Comparison of ENCODE assay signal across 9 cellular contexts in genomic region chr13:32639502-32640105, GRCh38. TPM values are rescaled to one million over a fixed set of nuclear protein-coding genes. Genes with fewer than 3 reads are reported as not detected.
DNase-seq lines count a peak whose midpoint lies in the region; ATAC-seq and FAIRE-seq lines count a peak whose summit lies in the region.
"Had no signal": no experiment of that assay in that cellular context is flagged by ENCODE, and none has a peak within 500 bp of the region (broad histone marks: within the 10 kb centered on the region; RNA-seq: fewer than 3 reads in every experiment).

No MANE protein-coding gene starts in this region.

- H3K4me3 ChIP-seq in CD4-positive, CD25-positive, alpha-beta regulatory T cell (ENCODE audit: low read depth, low read length): no peak overlapping the region
- H3K4me3 ChIP-seq in MG63: no peak overlapping the region

- no peak overlapping the region for H3K4me3 Mint-ChIP-seq in CD4-positive, CD25-positive, alpha-beta regulatory T cell
- H3K4me3 Mint-ChIP-seq in central memory CD8-positive, alpha-beta T cell: no peak overlapping the region
- H3K4me3 Mint-ChIP-seq: IgD-negative memory B cell had no signal

- H3K27me3 Mint-ChIP-seq in CD4-positive, CD25-positive, alpha-beta regulatory T cell: no peaks in the 10 kb centered on the region
- no peaks in the 10 kb centered on the region for H3K27me3 Mint-ChIP-seq in central memory CD8-positive, alpha-beta T cell
- H3K27me3 Mint-ChIP-seq: IgD-negative memory B cell had no signal

- H3K36me3 ChIP-seq in CD4-positive, CD25-positive, alpha-beta regulatory T cell (ENCODE audit: control insufficient read depth, insufficient read depth, low read length): no peaks in the 10 kb centered on the region
- H3K36me3 ChIP-seq in MG63: no peaks in the 10 kb centered on the region

- no peak overlapping the region for H3K27ac ChIP-seq in CD4-positive, CD25-positive, alpha-beta regulatory T cell (ENCODE audit: insufficient read depth, low read length, poor library complexity, severe bottlenecking)

- peak; percentile 93 for FAIRE-seq in GM19239 (lab: Jason Lieb, UNC)

- peak; percentile 33 to 74 (median 61) for DNase-seq in CD4-positive, CD25-positive, alpha-beta regulatory T cell
- DNase-seq in GM19239 (ENCODE audit: insufficient read length, low spot score) (peak; percentile 7), MG63 (peak; percentile 36), T-helper 9 cell (peak; percentile 16), kidney tubule cell (ENCODE audit: low spot score) (peak; percentile 60), mesenteric fat pad (ENCODE audit: low spot score) (no peak)
- peak in 1 of 2 donors; percentile 23 for DNase-seq in central memory CD8-positive, alpha-beta T cell (ENCODE audit: low spot score in 2 of 2)
- peak; percentile 11 for DNase-seq in stimulated activated CD8-positive, alpha-beta memory T cell treated with anti-CD3 and anti-CD28 coated beads, Interleukin-12 subunit alpha, Interleukin-12 subunit beta, amount 100 ng/mL, for 4 hours (ENCODE audit: low read depth)

- H3K27ac Mint-ChIP-seq in CD4-positive, CD25-positive, alpha-beta regulatory T cell: no peak overlapping the region
- no peak overlapping the region for H3K27ac Mint-ChIP-seq in central memory CD8-positive, alpha-beta T cell (ENCODE audit: low read depth)
- H3K27ac Mint-ChIP-seq: IgD-negative memory B cell had no signal

- ATAC-seq in CD4-positive, CD25-positive, alpha-beta regulatory T cell (ENCODE audit: low read depth in 2 of 2): peak; percentile 77 to 87
- peak; percentile 80 for ATAC-seq in central memory CD8-positive, alpha-beta T cell (replicated peaks; ENCODE audit: extremely low read depth, poor library complexity, severe bottlenecking)

- no peaks in the 10 kb centered on the region for H3K27me3 ChIP-seq in CD4-positive, CD25-positive, alpha-beta regulatory T cell (ENCODE audit: control insufficient read depth, insufficient read depth, low read length)
- H3K27me3 ChIP-seq in MG63: no peaks in the 10 kb centered on the region

- H3K4me1 Mint-ChIP-seq in CD4-positive, CD25-positive, alpha-beta regulatory T cell: peaks cover 22 to 39% (median 35%) of the 10 kb centered on the region in 4 donors
- H3K4me1 Mint-ChIP-seq in central memory CD8-positive, alpha-beta T cell: peaks cover 31% of the 10 kb centered on the region

- no peaks in the 10 kb centered on the region for H3K36me3 Mint-ChIP-seq in CD4-positive, CD25-positive, alpha-beta regulatory T cell
- peaks cover 3% of the 10 kb centered on the region for H3K36me3 Mint-ChIP-seq in central memory CD8-positive, alpha-beta T cell (ENCODE audit: insufficient read depth)
- H3K36me3 Mint-ChIP-seq: IgD-negative memory B cell had no signal

- H3K4me1 ChIP-seq in CD4-positive, CD25-positive, alpha-beta regulatory T cell (ENCODE audit: control insufficient read depth, insufficient read depth, low read length, poor library complexity, severe bottlenecking): peaks cover 7% of the 10 kb centered on the region

- H3K9me3 Mint-ChIP-seq in CD4-positive, CD25-positive, alpha-beta regulatory T cell: no peaks in the 10 kb centered on the region
- no peaks in the 10 kb centered on the region for H3K9me3 Mint-ChIP-seq in central memory CD8-positive, alpha-beta T cell
- H3K9me3 Mint-ChIP-seq: IgD-negative memory B cell had no signal

- H3K9me3 ChIP-seq in CD4-positive, CD25-positive, alpha-beta regulatory T cell (ENCODE audit: control insufficient read depth in 2 of 2, low read length in 2 of 2): no peaks in the 10 kb centered on the region
- no peaks in the 10 kb centered on the region for H3K9me3 ChIP-seq in MG63

RNA-seq across cellular contexts. Expression of gene PDS5B, which starts 53.4 kb away (rescaled TPM):
- 51.4 TPM for total RNA-seq in CD4-positive, CD25-positive, alpha-beta regulatory T cell
- polyA plus RNA-seq in CD4-positive, CD25-positive, alpha-beta regulatory T cell: 10 to 100 TPM; 28.6 to 37.4 (median 32.1) TPM
- total RNA-seq in MG63 (2014; rRNA removed; shearing (Covaris generic); ENCODE audit: low replicate concordance): 9.4 and 18.8 TPM in 2 replicates
- total RNA-seq in mesenteric fat pad: 31.0 TPM
